Comparison of ENCODE assay signal across 1 cellular context in genomic region chr10:78207216-78207615, GRCh38.
TF ChIP-seq lines count a peak whose summit lies in the region.

No MANE protein-coding gene starts in this region.

TF ChIP-seq in SK-N-SH treated with all-trans-retinoic acid at 6 μM for 48 hours, 23 proteins besides CTCF, POLR2A, EP300 and RAD21 (continued from another document):
- no peak for TF ChIP-seq TCF4 (CRISPR knock-in tag; IDR thresholded peaks at IDR 0.05; ENCODE audit: borderline replicate concordance)
- TF ChIP-seq ZNF8 (CRISPR knock-in tag; IDR thresholded peaks at IDR 0.05) = no peak
- no peak for TF ChIP-seq ZNF70 (CRISPR knock-in tag; IDR thresholded peaks at IDR 0.05)
- TF ChIP-seq PPARA (CRISPR knock-in tag; IDR thresholded peaks at IDR 0.05; ENCODE audit: borderline replicate concordance) = no peak
- TF ChIP-seq ARNTL (CRISPR knock-in tag; IDR thresholded peaks at IDR 0.05; ENCODE audit: borderline replicate concordance, low read depth) = no peak
- TF ChIP-seq SNAI2 (CRISPR knock-in tag; IDR thresholded peaks at IDR 0.05) = no peak
- no peak for TF ChIP-seq TOX (CRISPR knock-in tag; IDR thresholded peaks at IDR 0.05; ENCODE audit: borderline replicate concordance)
- TF ChIP-seq ESRRG (CRISPR knock-in tag; IDR thresholded peaks at IDR 0.05) = no peak
- TF ChIP-seq, protein P1, sequence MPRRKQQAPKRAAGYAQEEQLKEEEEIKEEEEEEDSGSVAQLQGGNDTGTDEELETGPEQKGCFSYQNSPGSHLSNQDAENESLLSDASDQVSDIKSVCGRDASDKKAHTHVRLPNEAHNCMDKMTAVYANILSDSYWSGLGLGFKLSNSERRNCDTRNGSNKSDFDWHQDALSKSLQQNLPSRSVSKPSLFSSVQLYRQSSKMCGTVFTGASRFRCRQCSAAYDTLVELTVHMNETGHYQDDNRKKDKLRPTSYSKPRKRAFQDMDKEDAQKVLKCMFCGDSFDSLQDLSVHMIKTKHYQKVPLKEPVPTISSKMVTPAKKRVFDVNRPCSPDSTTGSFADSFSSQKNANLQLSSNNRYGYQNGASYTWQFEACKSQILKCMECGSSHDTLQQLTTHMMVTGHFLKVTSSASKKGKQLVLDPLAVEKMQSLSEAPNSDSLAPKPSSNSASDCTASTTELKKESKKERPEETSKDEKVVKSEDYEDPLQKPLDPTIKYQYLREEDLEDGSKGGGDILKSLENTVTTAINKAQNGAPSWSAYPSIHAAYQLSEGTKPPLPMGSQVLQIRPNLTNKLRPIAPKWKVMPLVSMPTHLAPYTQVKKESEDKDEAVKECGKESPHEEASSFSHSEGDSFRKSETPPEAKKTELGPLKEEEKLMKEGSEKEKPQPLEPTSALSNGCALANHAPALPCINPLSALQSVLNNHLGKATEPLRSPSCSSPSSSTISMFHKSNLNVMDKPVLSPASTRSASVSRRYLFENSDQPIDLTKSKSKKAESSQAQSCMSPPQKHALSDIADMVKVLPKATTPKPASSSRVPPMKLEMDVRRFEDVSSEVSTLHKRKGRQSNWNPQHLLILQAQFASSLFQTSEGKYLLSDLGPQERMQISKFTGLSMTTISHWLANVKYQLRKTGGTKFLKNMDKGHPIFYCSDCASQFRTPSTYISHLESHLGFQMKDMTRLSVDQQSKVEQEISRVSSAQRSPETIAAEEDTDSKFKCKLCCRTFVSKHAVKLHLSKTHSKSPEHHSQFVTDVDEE (CRISPR knock-in tag; IDR thresholded peaks at IDR 0.05) = no peak
- no peak for TF ChIP-seq ZFP30 (CRISPR knock-in tag; IDR thresholded peaks at IDR 0.05)
- no peak for TF ChIP-seq POU6F1 (CRISPR knock-in tag; IDR thresholded peaks at IDR 0.05; ENCODE audit: borderline replicate concordance, low read depth)
TF ChIP-seq in SK-N-SH treated with all-trans-retinoic acid at 6 μM for 48 hours: peak in this region for 0.
